1 cellular context compared by ENCODE assay signal in the genomic region with DNA sequence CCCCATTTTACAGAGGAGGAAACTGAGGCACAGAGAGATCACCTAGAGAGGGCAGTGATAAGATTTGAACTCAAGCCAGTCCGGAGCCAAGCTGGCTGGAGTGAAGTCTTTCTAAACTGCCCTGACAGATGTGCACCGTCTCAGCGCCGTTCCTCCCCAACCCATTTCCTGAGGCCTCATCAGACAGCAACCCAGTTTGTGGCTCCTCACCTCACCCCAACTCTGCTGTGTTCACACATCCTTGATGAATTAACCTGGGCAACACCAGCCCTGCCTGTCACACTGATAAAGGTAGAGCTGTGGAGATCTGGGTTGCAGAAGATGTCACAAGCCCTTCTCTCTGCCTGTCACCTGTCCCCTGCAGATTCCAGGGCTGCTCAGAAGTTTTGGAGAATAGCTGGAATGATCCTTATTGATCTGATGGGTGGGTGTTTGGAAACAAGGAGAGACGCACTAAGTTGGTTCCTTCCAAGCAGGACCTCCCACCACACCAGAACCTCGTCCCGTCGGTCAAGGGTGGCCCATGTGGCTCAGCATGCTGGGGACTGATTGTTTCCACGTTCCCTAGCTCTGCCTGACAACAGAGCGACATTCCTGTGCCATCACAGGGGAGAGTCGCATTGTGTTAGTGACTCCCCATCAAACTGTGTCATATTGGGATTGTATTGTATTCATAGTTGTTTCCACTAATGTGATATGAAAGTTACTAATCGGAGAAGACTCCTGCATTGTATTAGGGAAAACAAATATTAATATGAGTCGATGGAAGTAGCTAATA.
TF ChIP-seq lines count a peak whose summit lies in the region.

No MANE protein-coding gene starts in this region.

TF ChIP-seq in GM23338, 12 proteins besides CTCF, POLR2A, EP300 and RAD21 (continued from another document):
- TF ChIP-seq, protein P1, sequence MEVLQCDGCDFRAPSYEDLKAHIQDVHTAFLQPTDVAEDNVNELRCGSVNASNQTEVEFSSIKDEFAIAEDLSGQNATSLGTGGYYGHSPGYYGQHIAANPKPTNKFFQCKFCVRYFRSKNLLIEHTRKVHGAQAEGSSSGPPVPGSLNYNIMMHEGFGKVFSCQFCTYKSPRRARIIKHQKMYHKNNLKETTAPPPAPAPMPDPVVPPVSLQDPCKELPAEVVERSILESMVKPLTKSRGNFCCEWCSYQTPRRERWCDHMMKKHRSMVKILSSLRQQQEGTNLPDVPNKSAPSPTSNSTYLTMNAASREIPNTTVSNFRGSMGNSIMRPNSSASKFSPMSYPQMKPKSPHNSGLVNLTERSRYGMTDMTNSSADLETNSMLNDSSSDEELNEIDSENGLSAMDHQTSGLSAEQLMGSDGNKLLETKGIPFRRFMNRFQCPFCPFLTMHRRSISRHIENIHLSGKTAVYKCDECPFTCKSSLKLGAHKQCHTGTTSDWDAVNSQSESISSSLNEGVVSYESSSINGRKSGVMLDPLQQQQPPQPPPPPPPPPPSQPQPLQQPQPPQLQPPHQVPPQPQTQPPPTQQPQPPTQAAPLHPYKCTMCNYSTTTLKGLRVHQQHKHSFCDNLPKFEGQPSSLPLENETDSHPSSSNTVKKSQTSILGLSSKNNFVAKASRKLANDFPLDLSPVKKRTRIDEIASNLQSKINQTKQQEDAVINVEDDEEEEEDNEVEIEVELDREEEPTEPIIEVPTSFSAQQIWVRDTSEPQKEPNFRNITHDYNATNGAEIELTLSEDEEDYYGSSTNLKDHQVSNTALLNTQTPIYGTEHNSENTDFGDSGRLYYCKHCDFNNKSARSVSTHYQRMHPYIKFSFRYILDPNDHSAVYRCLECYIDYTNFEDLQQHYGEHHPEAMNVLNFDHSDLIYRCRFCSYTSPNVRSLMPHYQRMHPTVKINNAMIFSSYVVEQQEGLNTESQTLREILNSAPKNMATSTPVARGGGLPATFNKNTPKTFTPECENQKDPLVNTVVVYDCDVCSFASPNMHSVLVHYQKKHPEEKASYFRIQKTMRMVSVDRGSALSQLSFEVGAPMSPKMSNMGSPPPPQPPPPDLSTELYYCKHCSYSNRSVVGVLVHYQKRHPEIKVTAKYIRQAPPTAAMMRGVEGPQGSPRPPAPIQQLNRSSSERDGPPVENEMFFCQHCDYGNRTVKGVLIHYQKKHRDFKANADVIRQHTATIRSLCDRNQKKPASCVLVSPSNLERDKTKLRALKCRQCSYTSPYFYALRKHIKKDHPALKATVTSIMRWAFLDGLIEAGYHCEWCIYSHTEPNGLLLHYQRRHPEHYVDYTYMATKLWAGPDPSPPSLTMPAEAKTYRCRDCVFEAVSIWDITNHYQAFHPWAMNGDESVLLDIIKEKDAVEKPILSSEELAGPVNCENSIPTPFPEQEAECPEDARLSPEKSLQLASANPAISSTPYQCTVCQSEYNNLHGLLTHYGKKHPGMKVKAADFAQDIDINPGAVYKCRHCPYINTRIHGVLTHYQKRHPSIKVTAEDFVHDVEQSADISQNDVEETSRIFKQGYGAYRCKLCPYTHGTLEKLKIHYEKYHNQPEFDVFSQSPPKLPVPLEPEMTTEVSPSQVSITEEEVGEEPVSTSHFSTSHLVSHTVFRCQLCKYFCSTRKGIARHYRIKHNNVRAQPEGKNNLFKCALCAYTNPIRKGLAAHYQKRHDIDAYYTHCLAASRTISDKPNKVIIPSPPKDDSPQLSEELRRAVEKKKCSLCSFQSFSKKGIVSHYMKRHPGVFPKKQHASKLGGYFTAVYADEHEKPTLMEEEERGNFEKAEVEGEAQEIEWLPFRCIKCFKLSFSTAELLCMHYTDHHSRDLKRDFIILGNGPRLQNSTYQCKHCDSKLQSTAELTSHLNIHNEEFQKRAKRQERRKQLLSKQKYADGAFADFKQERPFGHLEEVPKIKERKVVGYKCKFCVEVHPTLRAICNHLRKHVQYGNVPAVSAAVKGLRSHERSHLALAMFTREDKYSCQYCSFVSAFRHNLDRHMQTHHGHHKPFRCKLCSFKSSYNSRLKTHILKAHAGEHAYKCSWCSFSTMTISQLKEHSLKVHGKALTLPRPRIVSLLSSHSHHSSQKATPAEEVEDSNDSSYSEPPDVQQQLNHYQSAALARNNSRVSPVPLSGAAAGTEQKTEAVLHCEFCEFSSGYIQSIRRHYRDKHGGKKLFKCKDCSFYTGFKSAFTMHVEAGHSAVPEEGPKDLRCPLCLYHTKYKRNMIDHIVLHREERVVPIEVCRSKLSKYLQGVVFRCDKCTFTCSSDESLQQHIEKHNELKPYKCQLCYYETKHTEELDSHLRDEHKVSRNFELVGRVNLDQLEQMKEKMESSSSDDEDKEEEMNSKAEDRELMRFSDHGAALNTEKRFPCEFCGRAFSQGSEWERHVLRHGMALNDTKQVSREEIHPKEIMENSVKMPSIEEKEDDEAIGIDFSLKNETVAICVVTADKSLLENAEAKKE (CRISPR knock-in tag; IDR thresholded peaks at IDR 0.05), result no peak
- no peak for TF ChIP-seq EZH2 (IDR thresholded peaks at IDR 0.05; ENCODE audit: low read depth, unreplicated experiment)
